ENCODE assay signal across 8 cellular contexts in the genomic region with DNA sequence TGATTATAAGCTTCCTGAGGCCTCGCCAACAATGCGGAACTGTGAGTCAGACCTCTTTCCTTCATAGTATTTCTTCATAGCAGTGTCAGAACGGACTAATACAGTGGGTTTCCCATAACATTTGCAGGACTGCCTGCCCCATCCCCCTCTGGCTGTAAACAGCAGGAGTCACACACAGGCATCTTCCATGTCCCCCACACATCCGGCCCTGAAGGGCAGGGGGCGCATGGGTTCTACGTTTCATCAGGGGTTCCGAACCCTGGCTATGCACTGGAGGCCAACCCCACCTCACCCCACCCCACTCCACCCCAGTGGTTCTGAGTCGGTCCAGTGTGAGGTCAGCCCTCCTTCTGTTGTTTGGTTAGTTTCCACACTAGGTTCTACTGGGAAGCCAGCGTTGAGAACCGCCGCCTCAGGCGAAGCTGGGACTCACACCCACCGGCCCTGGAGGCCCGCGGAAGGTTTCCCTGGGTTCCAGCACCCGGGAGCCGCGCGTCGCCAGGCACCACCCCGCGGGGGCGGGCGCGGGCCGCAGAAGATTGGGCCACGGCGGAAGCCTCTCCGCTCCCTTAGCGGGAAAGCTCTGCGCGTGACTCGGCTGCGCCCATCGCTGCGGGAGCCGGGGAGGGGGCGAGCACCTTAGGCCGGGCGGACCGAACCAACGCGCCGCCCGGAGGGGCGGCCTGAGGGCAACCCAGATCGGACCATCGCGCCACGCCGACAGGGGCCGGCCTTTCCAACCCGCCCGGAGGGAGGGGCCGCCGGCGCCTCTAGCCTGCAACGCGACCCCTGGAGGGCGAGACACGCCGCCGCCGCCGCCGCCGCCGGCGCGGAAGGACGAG. TPM values are rescaled to one million over a fixed set of nuclear protein-coding genes. Genes with fewer than 3 reads are reported as not detected.
DNase-seq lines count a peak whose midpoint lies in the region; ATAC-seq and TF ChIP-seq lines count a peak whose summit lies in the region.

A gene with protein sequence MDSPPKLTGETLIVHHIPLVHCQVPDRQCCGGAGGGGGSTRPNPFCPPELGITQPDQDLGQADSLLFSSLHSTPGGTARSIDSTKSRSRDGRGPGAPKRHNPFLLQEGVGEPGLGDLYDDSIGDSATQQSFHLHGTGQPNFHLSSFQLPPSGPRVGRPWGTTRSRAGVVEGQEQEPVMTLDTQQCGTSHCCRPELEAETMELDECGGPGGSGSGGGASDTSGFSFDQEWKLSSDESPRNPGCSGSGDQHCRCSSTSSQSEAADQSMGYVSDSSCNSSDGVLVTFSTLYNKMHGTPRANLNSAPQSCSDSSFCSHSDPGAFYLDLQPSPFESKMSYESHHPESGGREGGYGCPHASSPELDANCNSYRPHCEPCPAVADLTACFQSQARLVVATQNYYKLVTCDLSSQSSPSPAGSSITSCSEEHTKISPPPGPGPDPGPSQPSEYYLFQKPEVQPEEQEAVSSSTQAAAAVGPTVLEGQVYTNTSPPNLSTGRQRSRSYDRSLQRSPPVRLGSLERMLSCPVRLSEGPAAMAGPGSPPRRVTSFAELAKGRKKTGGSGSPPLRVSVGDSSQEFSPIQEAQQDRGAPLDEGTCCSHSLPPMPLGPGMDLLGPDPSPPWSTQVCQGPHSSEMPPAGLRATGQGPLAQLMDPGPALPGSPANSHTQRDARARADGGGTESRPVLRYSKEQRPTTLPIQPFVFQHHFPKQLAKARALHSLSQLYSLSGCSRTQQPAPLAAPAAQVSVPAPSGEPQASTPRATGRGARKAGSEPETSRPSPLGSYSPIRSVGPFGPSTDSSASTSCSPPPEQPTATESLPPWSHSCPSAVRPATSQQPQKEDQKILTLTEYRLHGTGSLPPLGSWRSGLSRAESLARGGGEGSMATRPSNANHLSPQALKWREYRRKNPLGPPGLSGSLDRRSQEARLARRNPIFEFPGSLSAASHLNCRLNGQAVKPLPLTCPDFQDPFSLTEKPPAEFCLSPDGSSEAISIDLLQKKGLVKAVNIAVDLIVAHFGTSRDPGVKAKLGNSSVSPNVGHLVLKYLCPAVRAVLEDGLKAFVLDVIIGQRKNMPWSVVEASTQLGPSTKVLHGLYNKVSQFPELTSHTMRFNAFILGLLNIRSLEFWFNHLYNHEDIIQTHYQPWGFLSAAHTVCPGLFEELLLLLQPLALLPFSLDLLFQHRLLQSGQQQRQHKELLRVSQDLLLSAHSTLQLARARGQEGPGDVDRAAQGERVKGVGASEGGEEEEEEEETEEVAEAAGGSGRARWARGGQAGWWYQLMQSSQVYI (N-terminal part only) (plus strand): TSS at position 799 of the 842 bp plus-strand sequence. CDS start 56,411 bp downstream, outside the sequence.

- intact Hi-C loops in dendritic cell treated with granulocyte-macrophage colony-stimulating factor and Interleukin-4, amounts not matched to agents 40 ng/mL and 50 ng/mL, for 4 days (cut with micrococcal nuclease), result loop anchor here (2.0 kb wide), 1 partner anchor 65 kb away; no protein-coding TSS in a partner anchor

- peak within 1 kb of the TSS; percentile 97 for H3K4me3 Mint-ChIP-seq in GM23338
- H3K4me3 Mint-ChIP-seq in dendritic cell treated with granulocyte-macrophage colony-stimulating factor and Interleukin-4, amounts not matched to agents 40 ng/mL and 50 ng/mL, for 4 days, result peak within 1 kb of the TSS; percentile 90

- H3K4me1 ChIP-seq in GM23338 (ENCODE audit: insufficient read depth), result peaks cover 8% of the 10 kb centered on the region; the same call in 1 of the 2 replicates

- H3K36me3 Mint-ChIP-seq in GM23338 (ENCODE audit: low read depth), result no peaks in the 10 kb centered on the region
- peaks cover 12% of the 10 kb centered on the region for H3K36me3 Mint-ChIP-seq in dendritic cell treated with granulocyte-macrophage colony-stimulating factor and Interleukin-4, amounts not matched to agents 40 ng/mL and 50 ng/mL, for 4 days (ENCODE audit: low read depth)

- no peaks in the 10 kb centered on the region for H4K20me1 ChIP-seq in GM23338 (replicated peaks; ENCODE audit: insufficient read depth)

- H3K9me3 Mint-ChIP-seq in GM23338, result no peaks in the 10 kb centered on the region
- no peaks in the 10 kb centered on the region for H3K9me3 Mint-ChIP-seq in dendritic cell treated with granulocyte-macrophage colony-stimulating factor and Interleukin-4, amounts not matched to agents 40 ng/mL and 50 ng/mL, for 4 days

- H3K4me3 ChIP-seq in GM23338, result peak within 1 kb of the TSS; percentile 91

- peaks cover 6% of the 10 kb centered on the region for H3K9me2 ChIP-seq in GM23338 (ENCODE audit: insufficient read depth)

- ATAC-seq in GM23338 (peak; percentile 84), HG03039 (IDR thresholded peaks at IDR 0.05; ENCODE audit: unreplicated experiment) (no peak)

- peaks cover 30% of the 10 kb centered on the region for H3K79me2 ChIP-seq in GM23338 (replicated peaks; ENCODE audit: insufficient read depth)

- H3K36me3 ChIP-seq in GM23338 (ENCODE audit: insufficient read depth), result no peaks in the 10 kb centered on the region

- H3K4me1 Mint-ChIP-seq in GM23338, result peaks cover 31% of the 10 kb centered on the region
- peaks cover 46% of the 10 kb centered on the region for H3K4me1 Mint-ChIP-seq in dendritic cell treated with granulocyte-macrophage colony-stimulating factor and Interleukin-4, amounts not matched to agents 40 ng/mL and 50 ng/mL, for 4 days (ENCODE audit: low read depth)

- H3K4me2 ChIP-seq in GM23338, result peak within 1 kb of the TSS; percentile 94

- peak; percentile 90 for DNase-seq in Ammon's horn (ENCODE audit: low spot score)
- peak; percentile 94 for DNase-seq in GM23338 (ENCODE audit: low spot score)
- peak; percentile 71 for DNase-seq in NCI-H2196 treated with DMSO at 0.1 percent for 48 hours (lab: John Stamatoyannopoulos, UW; ENCODE audit: unreplicated experiment)
- peak; percentile 28 for DNase-seq in activated CD4-positive, alpha-beta T cell treated with anti-CD3 and anti-CD28 coated beads for 4 hours
- peak; percentile 91 for DNase-seq in kidney tubule cell (ENCODE audit: low spot score)
- DNase-seq in stimulated activated CD4-positive, alpha-beta T cell treated with anti-CD3 and anti-CD28 coated beads, Interleukin-12 subunit alpha, Interleukin-12 subunit beta, amount 100 ng/mL, for 48 hours (ENCODE audit: low read depth in 2 of 3, low spot score in 1 of 3), result peak; percentile 46 to 53 (median 47)

- peak within 1 kb of the TSS; percentile 92 for H3K27ac ChIP-seq in GM23338 (ENCODE audit: low read depth)

- H2AFZ ChIP-seq in GM23338, result peak within 1 kb of the TSS; percentile 97

- H3K27me3 ChIP-seq in GM23338 (ENCODE audit: insufficient read depth), result peaks cover 7% of the 10 kb centered on the region; the same call in 1 of the 2 replicates

- peaks cover 13% of the 10 kb centered on the region; the same call in 1 of the 2 replicates for H3F3A ChIP-seq in GM23338 (replicated peaks; ENCODE audit: low read depth)

- TF ChIP-seq CTCF in GM23338 (conservative IDR thresholded peaks at IDR 0.05; ENCODE audit: low read depth in 2 of 2), result peak; percentile 49 to 74

- H3K27me3 Mint-ChIP-seq in GM23338 (ENCODE audit: insufficient read depth, low read depth, poor library complexity), result peaks cover 17% of the 10 kb centered on the region
- H3K27me3 Mint-ChIP-seq in dendritic cell treated with granulocyte-macrophage colony-stimulating factor and Interleukin-4, amounts not matched to agents 40 ng/mL and 50 ng/mL, for 4 days, result no peaks in the 10 kb centered on the region

- H3K27ac Mint-ChIP-seq in GM23338, result peak within 1 kb of the TSS; percentile 89
- H3K27ac Mint-ChIP-seq in dendritic cell treated with granulocyte-macrophage colony-stimulating factor and Interleukin-4, amounts not matched to agents 40 ng/mL and 50 ng/mL, for 4 days, result peak within 1 kb of the TSS; percentile 87

TF ChIP-seq in GM23338, 12 proteins besides CTCF, POLR2A, EP300 and RAD21:
- TF ChIP-seq STAT1 (IDR thresholded peaks at IDR 0.05; ENCODE audit: unreplicated experiment) (no peak), ZNF114 (CRISPR knock-in tag; IDR thresholded peaks at IDR 0.05) (no peak), CREB1 (CRISPR knock-in tag; IDR thresholded peaks at IDR 0.05; ENCODE audit: low read depth) (peak; percentile 57), EZH2phosphoT487 (IDR thresholded peaks at IDR 0.05; ENCODE audit: unreplicated experiment) (no peak), POLR2AphosphoS5 (IDR thresholded peaks at IDR 0.05; ENCODE audit: low read depth) (peak; percentile 78), EZH2 (IDR thresholded peaks at IDR 0.05; ENCODE audit: low read depth, unreplicated experiment) (no peak)
- TF ChIP-seq, protein P1, sequence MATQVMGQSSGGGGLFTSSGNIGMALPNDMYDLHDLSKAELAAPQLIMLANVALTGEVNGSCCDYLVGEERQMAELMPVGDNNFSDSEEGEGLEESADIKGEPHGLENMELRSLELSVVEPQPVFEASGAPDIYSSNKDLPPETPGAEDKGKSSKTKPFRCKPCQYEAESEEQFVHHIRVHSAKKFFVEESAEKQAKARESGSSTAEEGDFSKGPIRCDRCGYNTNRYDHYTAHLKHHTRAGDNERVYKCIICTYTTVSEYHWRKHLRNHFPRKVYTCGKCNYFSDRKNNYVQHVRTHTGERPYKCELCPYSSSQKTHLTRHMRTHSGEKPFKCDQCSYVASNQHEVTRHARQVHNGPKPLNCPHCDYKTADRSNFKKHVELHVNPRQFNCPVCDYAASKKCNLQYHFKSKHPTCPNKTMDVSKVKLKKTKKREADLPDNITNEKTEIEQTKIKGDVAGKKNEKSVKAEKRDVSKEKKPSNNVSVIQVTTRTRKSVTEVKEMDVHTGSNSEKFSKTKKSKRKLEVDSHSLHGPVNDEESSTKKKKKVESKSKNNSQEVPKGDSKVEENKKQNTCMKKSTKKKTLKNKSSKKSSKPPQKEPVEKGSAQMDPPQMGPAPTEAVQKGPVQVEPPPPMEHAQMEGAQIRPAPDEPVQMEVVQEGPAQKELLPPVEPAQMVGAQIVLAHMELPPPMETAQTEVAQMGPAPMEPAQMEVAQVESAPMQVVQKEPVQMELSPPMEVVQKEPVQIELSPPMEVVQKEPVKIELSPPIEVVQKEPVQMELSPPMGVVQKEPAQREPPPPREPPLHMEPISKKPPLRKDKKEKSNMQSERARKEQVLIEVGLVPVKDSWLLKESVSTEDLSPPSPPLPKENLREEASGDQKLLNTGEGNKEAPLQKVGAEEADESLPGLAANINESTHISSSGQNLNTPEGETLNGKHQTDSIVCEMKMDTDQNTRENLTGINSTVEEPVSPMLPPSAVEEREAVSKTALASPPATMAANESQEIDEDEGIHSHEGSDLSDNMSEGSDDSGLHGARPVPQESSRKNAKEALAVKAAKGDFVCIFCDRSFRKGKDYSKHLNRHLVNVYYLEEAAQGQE (IDR thresholded peaks at IDR 0.05; ENCODE audit: unreplicated experiment), result no peak

RNA-seq across cellular contexts. Expression of the gene that starts here (rescaled TPM):
- 5.6 and 8.2 TPM in 2 replicates for total RNA-seq in GM23338 (2014; rRNA removed; shearing (Covaris generic))
- 2.8 and 3.0 TPM in 2 replicates for polyA plus RNA-seq in GM23338 (2016; fragmentation: Nextera tagmentation; extraction: Ambion mirVana)

Comparison
In these comparisons a context has a peak if more than half of its experiments do, and no peak if none do; other contexts are left out.
1. DNase-seq: peak in every context shown above with its lines; median percentile 94 in GM23338; 91 in kidney tubule cell; 90 in Ammon's horn; 71 in NCI-H2196 treated with DMSO at 0.1 percent for 48 hours; 47 in stimulated activated CD4-positive, alpha-beta T cell treated with anti-CD3 and anti-CD28 coated beads, Interleukin-12 subunit alpha, Interleukin-12 subunit beta, amount 100 ng/mL, for 48 hours; 28 in activated CD4-positive, alpha-beta T cell treated with anti-CD3 and anti-CD28 coated beads for 4 hours.